Comparison of ENCODE assay signal across 9 cellular contexts in the genomic region with DNA sequence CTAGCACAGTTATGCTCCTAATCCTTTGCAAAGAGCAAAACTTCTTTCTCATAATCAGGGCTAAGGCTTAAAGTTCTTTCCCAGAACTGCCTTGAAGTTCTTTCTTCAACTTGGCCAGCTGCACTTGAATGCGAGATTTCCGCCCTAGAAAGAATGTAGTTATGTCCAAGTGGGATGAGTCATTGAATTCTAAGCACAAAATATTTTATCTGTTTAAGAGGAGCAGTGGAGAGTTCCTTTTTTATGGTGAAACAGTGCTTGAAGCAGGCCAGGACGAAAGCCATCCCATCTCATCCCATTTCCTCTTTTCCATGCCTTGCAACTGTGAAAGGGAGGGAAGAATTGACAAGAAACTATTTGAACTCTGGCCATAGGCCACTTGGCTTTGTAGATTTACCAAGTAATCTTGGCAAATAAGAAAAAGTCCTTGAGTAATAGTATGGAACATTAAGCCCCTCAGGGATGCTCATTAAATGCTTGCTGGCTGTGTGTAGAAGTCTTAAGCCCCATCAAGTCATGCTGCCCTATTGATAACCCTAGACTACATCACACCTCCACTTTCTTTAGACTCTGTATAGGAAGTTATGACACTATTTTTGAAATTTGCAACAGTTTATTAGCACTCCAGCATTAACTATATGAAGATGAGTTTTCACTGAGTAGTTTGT.
DNase-seq lines count a peak whose midpoint lies in the region; ATAC-seq and TF ChIP-seq lines count a peak whose summit lies in the region.
"Had no signal": no experiment of that assay in that cellular context is flagged by ENCODE, and none has a peak within 500 bp of the region (broad histone marks: within the 10 kb centered on the region; RNA-seq: fewer than 3 reads in every experiment).

No MANE protein-coding gene starts in this region.

- H3K4me3 ChIP-seq in SJCRH30: no peak overlapping the region
- H3K4me3 ChIP-seq in fibroblast of villous mesenchyme (ENCODE audit: low read depth, low read length): no peak overlapping the region

- no peaks in the 10 kb centered on the region for H3K36me3 ChIP-seq in SJCRH30

- no peaks in the 10 kb centered on the region for H3K27me3 ChIP-seq in SJCRH30

- ATAC-seq in HG02973 (IDR thresholded peaks at IDR 0.05; ENCODE audit: unreplicated experiment) (no peak), HG02759 (IDR thresholded peaks at IDR 0.05; ENCODE audit: unreplicated experiment) (no peak)

- TF ChIP-seq CTCF in fibroblast of villous mesenchyme (IDR thresholded peaks at IDR 0.05; ENCODE audit: insufficient read depth, low read depth, low read length): no peak

- H3K4me1 ChIP-seq in SJCRH30: peaks cover 5% of the 10 kb centered on the region; the same call in 1 of the 2 replicates

- DNase-seq in COLO829 (ENCODE audit: low spot score) (peak; percentile 78), SJCRH30 (peak; percentile 7 to 27), fibroblast of villous mesenchyme (ENCODE audit: low read depth) (peak; percentile 96), pulmonary artery endothelial cell (ENCODE audit: low read depth, low spot score) (peak; percentile 83)
- no peak for DNase-seq in activated CD4-positive, alpha-beta T cell treated with anti-CD3 and anti-CD28 coated beads for 1 hour
- DNase-seq in activated CD8-positive, alpha-beta memory T cell treated with anti-CD3 and anti-CD28 coated beads, Interleukin-2, amount 50 U/mL, for 48 hours: no peak

- no peaks in the 10 kb centered on the region for H3K9me3 ChIP-seq in SJCRH30 (replicated peaks)

- no peak overlapping the region for H3K27ac ChIP-seq in SJCRH30
- H3K27ac ChIP-seq: epithelial cell of prostate had no signal

Comparison
In these comparisons a context has a peak if more than half of its experiments do, and no peak if none do; other contexts are left out.
1. DNase-seq: peak in COLO829 (single experiment), SJCRH30 (2 of 2), fibroblast of villous mesenchyme (single experiment) and pulmonary artery endothelial cell (single experiment); none in activated CD4-positive, alpha-beta T cell treated with anti-CD3 and anti-CD28 coated beads for 1 hour (single experiment) and activated CD8-positive, alpha-beta memory T cell treated with anti-CD3 and anti-CD28 coated beads, Interleukin-2, amount 50 U/mL, for 48 hours (single experiment).